In the genomic region with DNA sequence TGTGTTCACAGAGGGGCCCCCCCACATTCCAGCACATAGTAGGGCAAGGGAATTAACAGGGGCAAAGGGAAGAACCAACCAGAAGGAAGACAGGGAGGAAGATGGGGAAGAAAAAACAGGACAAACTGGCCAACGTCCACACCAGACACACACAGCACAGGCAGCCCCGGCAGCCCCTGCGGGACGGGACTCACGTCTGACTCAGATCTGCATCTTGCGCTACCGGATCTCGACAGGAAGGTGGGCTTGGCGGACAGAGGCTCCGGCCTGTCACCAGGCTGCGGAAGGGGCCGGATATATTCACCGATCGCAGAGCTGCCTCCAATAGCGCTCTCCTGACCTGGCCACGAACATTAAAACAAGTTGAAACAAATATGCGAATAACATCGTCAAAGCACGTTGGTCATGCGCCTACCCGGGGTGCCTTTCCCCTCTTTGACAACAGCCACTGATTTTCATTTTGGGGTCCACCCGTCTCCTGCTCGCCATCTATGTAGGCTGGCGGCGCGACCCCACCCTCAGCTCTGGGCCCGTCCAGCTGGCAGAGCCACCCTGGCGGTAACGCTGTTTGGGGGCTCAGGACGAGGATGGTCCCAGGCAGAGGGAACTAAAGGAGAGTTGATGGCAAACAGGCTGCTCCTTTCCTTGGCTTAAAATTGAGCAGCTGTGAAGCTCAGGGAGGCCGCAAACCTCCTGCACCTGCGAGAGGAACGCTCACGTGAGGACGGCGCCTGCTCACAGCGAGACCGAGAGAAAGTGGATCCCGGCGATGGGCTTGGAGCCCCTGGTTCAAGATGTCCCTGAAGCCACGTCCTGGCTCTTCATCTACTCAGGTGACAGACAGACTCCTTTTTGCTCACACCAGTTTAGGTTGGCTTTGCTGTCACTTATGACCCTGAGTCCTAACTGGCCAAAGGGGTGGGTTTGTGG, we compare ENCODE assay signal across 23 cellular contexts.
A peak's percentile ranks its signal among the peaks of the same experiment; 100 is the strongest.
DNase-seq lines count a peak whose midpoint lies in the region; ATAC-seq, FAIRE-seq and TF ChIP-seq lines count a peak whose summit lies in the region.
"Had no signal": no experiment of that assay in that cellular context is flagged by ENCODE, and none has a peak within 500 bp of the region (broad histone marks: within the 10 kb centered on the region; RNA-seq: fewer than 3 reads in every experiment).

No MANE protein-coding gene starts in this region.

- H3K4me2 ChIP-seq in H1 (ENCODE audit: insufficient read depth in 1 of 2, low read depth in 2 of 2, low read length in 2 of 2) (no peak overlapping the region), neural progenitor cell (no peak overlapping the region)
- H3K4me2 ChIP-seq: BLaER1 had no signal

- no peak overlapping the region for H2BK12ac ChIP-seq in H1 (ENCODE audit: low read depth, low read length)

- TF ChIP-seq EP300 in H1 (IDR thresholded peaks at IDR 0.05; ENCODE audit: borderline replicate concordance in 1 of 2, low read depth in 2 of 2, low read length in 2 of 2) (no peak), transverse colon (IDR thresholded peaks at IDR 0.05; ENCODE audit: low read depth) (no peak)

- POLR2A ChIA-PET in H1 (lab: Charles Lee; ENCODE audit: partially characterized antibody), result no interaction called here

- intact Hi-C loops in transverse colon (cut with DNase I; ENCODE audit: low total_unique reads), result no loop called here

- H2AFZ ChIP-seq in H1 (ENCODE audit: low read length) (no peak overlapping the region), neural progenitor cell (replicated peaks) (no peak overlapping the region)

- no peaks in the 10 kb centered on the region for H3K9me3 Mint-ChIP-seq in neural progenitor cell

- TF ChIP-seq POLR2A in H1 (IDR thresholded peaks at IDR 0.05; ENCODE audit: control extremely low read depth in 1 of 2, low read depth in 2 of 2, low read length in 2 of 2) (no peak), transverse colon (IDR thresholded peaks at IDR 0.05) (no peak)

- H3K9ac ChIP-seq in H1 (replicated peaks in 1 of 4; ENCODE audit: extremely low read depth in 1 of 4, low read depth in 3 of 4, low read length in 3 of 4) (no peak overlapping the region; a peak in 1 of 7 replicates), neural progenitor cell (no peak overlapping the region)
- H3K9ac ChIP-seq: BLaER1 had no signal

- H4K5ac ChIP-seq in H1 (ENCODE audit: insufficient read length, low read depth, low read length), result no peak overlapping the region

- H3K27me3 ChIP-seq in H1 (replicated peaks in 1 of 4; ENCODE audit: control insufficient read depth in 3 of 4, extremely low read depth in 1 of 4, insufficient read depth in 3 of 4, low read length in 3 of 4), result no peaks in the 10 kb centered on the region
- H3K27me3 ChIP-seq in neural progenitor cell, result no peaks in the 10 kb centered on the region
- H3K27me3 ChIP-seq in transverse colon, result no peaks in the 10 kb centered on the region
- H3K27me3 ChIP-seq: BE2C, BLaER1 had no signal

- H3K27ac ChIP-seq in H1 (ENCODE audit: low read depth, low read length) (no peak overlapping the region), neural progenitor cell (no peak overlapping the region), transverse colon (no peak overlapping the region)
- H3K27ac ChIP-seq: BLaER1 had no signal

- WGBS in H1 (ENCODE audit: extremely low coverage in 1 of 2, insufficient coverage in 1 of 2, insufficient read length in 1 of 2, insufficient replicate concordance in 2 of 2, low coverage in 1 of 2, low lambda C conversion rate in 2 of 2, missing lambda C conversion rate in 1 of 2), 2 experiments, result 91% methylated on average over 40 of the region's 41 CpGs; no CpG with 5 or more reads in 1 of the 2 experiments
- WGBS in transverse colon (ENCODE audit: low coverage in 1 of 2), 2 donors, result 88 to 97% methylated on average over 12 to 41 of the region's 41 CpGs

- peak overlapping the region; percentile 72 for H3K27ac Mint-ChIP-seq in neural progenitor cell
- H3K27ac Mint-ChIP-seq: CD14-positive monocyte; CD4-positive, alpha-beta memory T cell; CD4-positive, CD25-positive, alpha-beta regulatory T cell; CD8-positive, alpha-beta memory T cell had no signal

- H3K4me1 ChIP-seq in H1 (replicated peaks in 1 of 4; ENCODE audit: control insufficient read depth in 3 of 4, insufficient read depth in 4 of 4, low read length in 3 of 4) (no peaks in the 10 kb centered on the region), neural progenitor cell (no peaks in the 10 kb centered on the region), transverse colon (no peaks in the 10 kb centered on the region)
- H3K4me1 ChIP-seq: BE2C had no signal

- TF ChIP-seq RAD21 in H1 (IDR thresholded peaks at IDR 0.05 in 1 of 2, conservative IDR thresholded peaks at IDR 0.05 in 1 of 2; ENCODE audit: low read depth in 2 of 2, low read length in 2 of 2), result no peak

- no peaks in the 10 kb centered on the region for H3K79me2 ChIP-seq in H1 (ENCODE audit: control insufficient read depth in 1 of 2, insufficient read depth in 2 of 2, low read length in 2 of 2)
- no peaks in the 10 kb centered on the region for H3K79me2 ChIP-seq in neural progenitor cell (ENCODE audit: low read depth)

- H3K18ac ChIP-seq in H1 (ENCODE audit: extremely low read depth, low read length), result no peak overlapping the region

- in situ Hi-C loops in transverse colon (cut with MboI; ENCODE audit: low pct_ligation_motif_present in 1 of 4, low pct_unique_long_range_greater_than_20kb in 1 of 4, low sequenced_read_pairs in 3 of 4), result no loop called here

- CTCF ChIA-PET in H1 (lab: Charles Lee; ENCODE audit: partially characterized antibody), result interaction anchor here (0.6 kb wide), 1 partner anchor 79 kb away, joined by 3 read pairs; no protein-coding TSS in a partner anchor

- no peak overlapping the region for H3K4ac ChIP-seq in H1 (replicated peaks; ENCODE audit: insufficient read length, low read depth, low read length)

- H3K4me3 Mint-ChIP-seq in neural progenitor cell, result no peak overlapping the region
- H3K4me3 Mint-ChIP-seq: CD14-positive monocyte; CD4-positive, alpha-beta memory T cell; CD4-positive, CD25-positive, alpha-beta regulatory T cell; CD8-positive, alpha-beta memory T cell had no signal

- H2AK5ac ChIP-seq in H1 (ENCODE audit: low read depth, low read length), result no peak overlapping the region

- H3K79me1 ChIP-seq in H1 (ENCODE audit: low read depth, low read length), result no peaks in the 10 kb centered on the region

- H3K36me3 ChIP-seq in H1 (ENCODE audit: control insufficient read depth in 2 of 4, insufficient read depth in 4 of 4, low read length in 3 of 4) (no peaks in the 10 kb centered on the region), neural progenitor cell (no peaks in the 10 kb centered on the region), transverse colon (no peaks in the 10 kb centered on the region)
- H3K36me3 ChIP-seq: BLaER1 had no signal

- no peaks in the 10 kb centered on the region for H3K9me3 ChIP-seq in H1 (ENCODE audit: insufficient read depth in 2 of 2, low read depth in 1 of 2, low read length in 1 of 2)
- H3K9me3 ChIP-seq in neural progenitor cell (ENCODE audit: low read depth), result no peaks in the 10 kb centered on the region
- no peaks in the 10 kb centered on the region for H3K9me3 ChIP-seq in transverse colon
- H3K9me3 ChIP-seq: BE2C, BLaER1 had no signal

- H3K56ac ChIP-seq in H1 (replicated peaks; ENCODE audit: insufficient read length, low read depth, low read length), result no peak overlapping the region

- no peaks in the 10 kb centered on the region for H3K23me2 ChIP-seq in H1 (ENCODE audit: low read depth, low read length)

- no peaks in the 10 kb centered on the region for H3F3A ChIP-seq in neural progenitor cell (ENCODE audit: low read depth)

- no peak overlapping the region for H2BK20ac ChIP-seq in H1 (ENCODE audit: low read length)

- H4K91ac ChIP-seq in H1 (replicated peaks; ENCODE audit: insufficient read length, low read length), result no peak overlapping the region

- no peak overlapping the region for H3K23ac ChIP-seq in H1 (ENCODE audit: insufficient read length)

- no peak overlapping the region for H3K4me3 ChIP-seq in H1 (ENCODE audit: extremely low read depth in 1 of 4, insufficient read depth in 2 of 4, low read depth in 3 of 4, low read length in 4 of 4)
- no peak overlapping the region for H3K4me3 ChIP-seq in neural progenitor cell
- no peak overlapping the region for H3K4me3 ChIP-seq in transverse colon
- H3K4me3 ChIP-seq: BLaER1 had no signal

- no peak overlapping the region for H2BK120ac ChIP-seq in H1 (replicated peaks; ENCODE audit: low read depth, low read length)

- TF ChIP-seq CTCF in H1 (IDR thresholded peaks at IDR 0.05; ENCODE audit: control extremely low read depth in 1 of 3, insufficient read depth in 1 of 3, low read depth in 1 of 3, low read length in 3 of 3), result no peak
- TF ChIP-seq CTCF in neural progenitor cell (IDR thresholded peaks at IDR 0.05), result no peak
- TF ChIP-seq CTCF in transverse colon (IDR thresholded peaks at IDR 0.05), result no peak

- DNase-seq in H1 (ENCODE audit: low read depth in 1 of 2, low spot score in 2 of 2) (no peak), neural progenitor cell (ENCODE audit: low spot score) (no peak), DMS153 treated with DMSO at 0.1 percent for 48 hours (lab: John Stamatoyannopoulos, UW; ENCODE audit: unreplicated experiment) (no peak), transverse colon (no peak)
- DNase-seq: 8988T; ACHN; BE2C; C1 segment of cervical spinal cord; CD4-positive, alpha-beta memory T cell; CD4-positive, CD25-positive, alpha-beta regulatory T cell; CD8-positive, alpha-beta memory T cell; COR-L47; DMS 273 treated with DMSO at 0.1 percent for 48 hours; DMS153; DMS79 treated with DMSO at 0.1 percent for 48 hours; GF-D8 had no signal

- no peak overlapping the region for H2BK5ac ChIP-seq in H1 (ENCODE audit: low read depth, low read length)

- peaks cover 9% of the 10 kb centered on the region for H3K27me3 Mint-ChIP-seq in neural progenitor cell (ENCODE audit: insufficient read depth, low read depth)
- H3K27me3 Mint-ChIP-seq: CD4-positive, alpha-beta memory T cell; CD4-positive, CD25-positive, alpha-beta regulatory T cell; CD8-positive, alpha-beta memory T cell had no signal

- FAIRE-seq in H1 (lab: Jason Lieb, UNC), result no peak
- FAIRE-seq: A204.1, G401.6, GM12891, GM19239 had no signal

- peak overlapping the region; percentile 72; the same call in 1 of the 2 replicates for H2BK15ac ChIP-seq in H1 (ENCODE audit: low read length)

- H3K36me3 Mint-ChIP-seq in neural progenitor cell, result no peaks in the 10 kb centered on the region
- H3K36me3 Mint-ChIP-seq: CD14-positive monocyte; CD4-positive, alpha-beta memory T cell; CD4-positive, CD25-positive, alpha-beta regulatory T cell; CD8-positive, alpha-beta memory T cell had no signal

- no peak overlapping the region; the same call in 1 of the 2 replicates for H4K8ac ChIP-seq in H1 (ENCODE audit: extremely low read depth, insufficient read depth, low read length)

- no peak overlapping the region for H3K14ac ChIP-seq in H1 (ENCODE audit: insufficient read length)

- H4K20me1 ChIP-seq in H1 (replicated peaks in 1 of 2; ENCODE audit: control insufficient read depth in 1 of 2, insufficient read depth in 2 of 2, low read length in 2 of 2) (no peaks in the 10 kb centered on the region), neural progenitor cell (ENCODE audit: low read depth) (no peaks in the 10 kb centered on the region)
- H4K20me1 ChIP-seq: BLaER1 had no signal

- no peaks in the 10 kb centered on the region for H3K4me1 Mint-ChIP-seq in neural progenitor cell
- H3K4me1 Mint-ChIP-seq: CD14-positive monocyte; CD4-positive, alpha-beta memory T cell; CD4-positive, CD25-positive, alpha-beta regulatory T cell; CD8-positive, alpha-beta memory T cell had no signal

- no peak for ATAC-seq in HG02759 (IDR thresholded peaks at IDR 0.05; ENCODE audit: unreplicated experiment)
